9 cellular contexts compared by ENCODE assay signal in genomic region chr2:156445311-156446218, GRCh38. TPM values are rescaled to one million over a fixed set of nuclear protein-coding genes. Genes with fewer than 3 reads are reported as not detected.
DNase-seq lines count a peak whose midpoint lies in the region; ATAC-seq and TF ChIP-seq lines count a peak whose summit lies in the region.
"Had no signal": no experiment of that assay in that cellular context is flagged by ENCODE, and none has a peak within 500 bp of the region (broad histone marks: within the 10 kb centered on the region; RNA-seq: fewer than 3 reads in every experiment).

No MANE protein-coding gene starts in this region.

- no peak overlapping the region for H3K4me3 Mint-ChIP-seq in mesothelial cell of epicardium
- H3K4me3 Mint-ChIP-seq in activated CD4-positive, alpha-beta T cell treated with anti-CD3 and anti-CD28 coated beads, Interleukin-2, amount 10 ng/mL, durations not matched to agents 24 days and 14 days, result no peak overlapping the region

- peak; percentile 84 for DNase-seq in epithelial cell of esophagus (ENCODE audit: low read depth)
- no peak for DNase-seq in AML-193 (lab: John Stamatoyannopoulos, UW)
- no peak for DNase-seq in vagina (ENCODE audit: extremely low spot score in 2 of 2)
- no peak for DNase-seq in mesothelial cell of epicardium (ENCODE audit: low spot score in 2 of 2, unreplicated experiment in 2 of 2)
- no peak for DNase-seq in activated CD4-positive, alpha-beta T cell treated with anti-CD3 and anti-CD28 coated beads, Interleukin-2, amount 10 ng/mL, durations not matched to agents 24 days and 14 days
- DNase-seq: KBM-7 had no signal

- TF ChIP-seq POLR2A in vagina (IDR thresholded peaks at IDR 0.05), result no peak

- peaks cover 10% of the 10 kb centered on the region; the same call in 1 of the 2 replicates for H3K36me3 ChIP-seq in ACC112 (ENCODE audit: insufficient read depth, low read length)
- H3K36me3 ChIP-seq in vagina, result no peaks in the 10 kb centered on the region

- peaks cover 7% of the 10 kb centered on the region for H3K9me3 Mint-ChIP-seq in mesothelial cell of epicardium
- H3K9me3 Mint-ChIP-seq in activated CD4-positive, alpha-beta T cell treated with anti-CD3 and anti-CD28 coated beads, Interleukin-2, amount 10 ng/mL, durations not matched to agents 24 days and 14 days, result peaks cover 14% of the 10 kb centered on the region

- no peak overlapping the region for H3K27ac Mint-ChIP-seq in mesothelial cell of epicardium
- H3K27ac Mint-ChIP-seq in activated CD4-positive, alpha-beta T cell treated with anti-CD3 and anti-CD28 coated beads, Interleukin-2, amount 10 ng/mL, durations not matched to agents 24 days and 14 days, result no peak overlapping the region

- no peak for TF ChIP-seq CTCF in epithelial cell of esophagus (IDR thresholded peaks at IDR 0.05; ENCODE audit: insufficient read depth, low read depth, low read length, missing control alignments)
- no peak for TF ChIP-seq CTCF in vagina (IDR thresholded peaks at IDR 0.05)
- TF ChIP-seq CTCF in mesothelial cell of epicardium (IDR thresholded peaks at IDR 0.05; ENCODE audit: unreplicated experiment), result no peak

- H3K27me3 ChIP-seq in ACC112 (ENCODE audit: insufficient read depth, low read length) (no peaks in the 10 kb centered on the region), vagina (no peaks in the 10 kb centered on the region)

- H3K27ac ChIP-seq in ACC112 (ENCODE audit: low read depth, low read length), result peak overlapping the region; percentile 98
- H3K27ac ChIP-seq in vagina, result no peak overlapping the region

- no peaks in the 10 kb centered on the region for H3K27me3 Mint-ChIP-seq in mesothelial cell of epicardium (ENCODE audit: low read depth)
- no peaks in the 10 kb centered on the region for H3K27me3 Mint-ChIP-seq in activated CD4-positive, alpha-beta T cell treated with anti-CD3 and anti-CD28 coated beads, Interleukin-2, amount 10 ng/mL, durations not matched to agents 24 days and 14 days

- peaks cover 74% of the 10 kb centered on the region for H3K79me2 ChIP-seq in ACC112 (ENCODE audit: control insufficient read depth, insufficient read depth, low read length, unreplicated experiment)

- H3K36me3 Mint-ChIP-seq in mesothelial cell of epicardium, result peaks cover 6% of the 10 kb centered on the region
- peaks cover 31% of the 10 kb centered on the region for H3K36me3 Mint-ChIP-seq in activated CD4-positive, alpha-beta T cell treated with anti-CD3 and anti-CD28 coated beads, Interleukin-2, amount 10 ng/mL, durations not matched to agents 24 days and 14 days (ENCODE audit: low read depth)

- ATAC-seq in GM19467 (IDR thresholded peaks at IDR 0.05; ENCODE audit: unreplicated experiment), result peak; percentile 73
- peak; percentile 64 for ATAC-seq in HG03457 (IDR thresholded peaks at IDR 0.05; ENCODE audit: unreplicated experiment)

- no peaks in the 10 kb centered on the region for H3K9me3 ChIP-seq in vagina

- H2AFZ ChIP-seq in ACC112 (ENCODE audit: low read length, unreplicated experiment), result peak overlapping the region; percentile 83

- intact Hi-C loops in vagina (cut with DNase I), result no loop called here
- intact Hi-C loops in activated CD4-positive, alpha-beta T cell treated with anti-CD3 and anti-CD28 coated beads, Interleukin-2, amount 10 ng/mL, durations not matched to agents 24 days and 14 days (cut with micrococcal nuclease), result no loop called here

- H3K4me1 ChIP-seq in ACC112 (ENCODE audit: control insufficient read depth, insufficient read depth, low read length, unreplicated experiment) (peaks cover 21% of the 10 kb centered on the region), vagina (peaks cover 5% of the 10 kb centered on the region)

- H3K4me1 Mint-ChIP-seq in mesothelial cell of epicardium, result no peaks in the 10 kb centered on the region
- peaks cover 12% of the 10 kb centered on the region for H3K4me1 Mint-ChIP-seq in activated CD4-positive, alpha-beta T cell treated with anti-CD3 and anti-CD28 coated beads, Interleukin-2, amount 10 ng/mL, durations not matched to agents 24 days and 14 days

- H3K4me3 ChIP-seq in ACC112 (ENCODE audit: low read depth, low read length), result peak overlapping the region; percentile 57
- H3K4me3 ChIP-seq in epithelial cell of esophagus (ENCODE audit: low read length), result no peak overlapping the region
- no peak overlapping the region for H3K4me3 ChIP-seq in vagina

RNA-seq across cellular contexts. Expression of gene GPD2, which starts 9.4 kb away (rescaled TPM):
- total RNA-seq in vagina (30.4 TPM), mesothelial cell of epicardium (17.3 to 21.7 TPM (median 19.0 TPM) in 3 replicates)
- 18.0 and 19.7 TPM in 2 replicates for total RNA-seq in activated CD4-positive, alpha-beta T cell treated with anti-CD3 and anti-CD28 coated beads, Interleukin-2, amount 10 ng/mL, durations not matched to agents 24 days and 14 days
